In the genomic region with DNA sequence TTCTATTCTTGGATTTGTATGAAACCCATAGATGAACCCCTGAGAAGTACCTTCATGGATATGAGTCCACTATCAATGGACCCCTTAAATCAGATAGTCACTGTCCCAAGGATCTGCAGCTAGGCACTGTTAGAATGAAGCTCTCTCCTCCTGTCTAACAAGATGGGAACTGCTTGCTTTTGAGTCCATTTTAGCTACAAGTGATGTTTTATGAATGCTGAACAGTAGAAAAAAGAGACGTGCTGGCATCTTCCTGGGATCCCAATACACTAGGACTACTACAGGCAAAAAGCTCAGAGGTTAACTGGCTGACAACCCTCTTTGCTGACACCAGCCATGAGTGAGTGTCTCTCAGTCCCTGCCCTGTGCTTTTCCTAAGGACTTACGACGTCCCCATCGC, we compare ENCODE assay signal across 24 cellular contexts.
DNase-seq lines count a peak whose midpoint lies in the region; ATAC-seq, FAIRE-seq and TF ChIP-seq lines count a peak whose summit lies in the region.
"Had no signal": no experiment of that assay in that cellular context is flagged by ENCODE, and none has a peak within 500 bp of the region (broad histone marks: within the 10 kb centered on the region; RNA-seq: fewer than 3 reads in every experiment).

No MANE protein-coding gene starts in this region.

- H3K4me3 Mint-ChIP-seq in brain (peak overlapping the region in 3 of 5 experiments; percentile 30 to 79 (median 70)), nephron progenitor cell (no peak overlapping the region)
- H3K4me3 Mint-ChIP-seq: CD4-positive, CD25-positive, alpha-beta regulatory T cell; CD8-positive, alpha-beta memory T cell; IgD-negative memory B cell had no signal

- intact Hi-C loops in dorsolateral prefrontal cortex (cut with DNase I) (loop anchor here (2.0 to 10.0 kb wide), 4 partner anchors 49 to 209 kb away; partner anchors contain the start of gene NTM (in 1 of the 2)), pancreas (cut with DNase I) (no loop called here)

- H3K27ac ChIP-seq in dorsolateral prefrontal cortex (peak overlapping the region; percentile 83 to 100 (median 98)), temporal lobe (ENCODE audit: low read depth, low read length) (peak overlapping the region; percentile 100), Peyer's patch (no peak overlapping the region), pancreas (no peak overlapping the region)
- H3K27ac ChIP-seq: GM23248 had no signal

- H3K9me3 ChIP-seq in Peyer's patch, result no peaks in the 10 kb centered on the region
- no peaks in the 10 kb centered on the region for H3K9me3 ChIP-seq in pancreas
- H3K9me3 ChIP-seq: BE2C had no signal

- H3K9me3 Mint-ChIP-seq in brain, result peaks cover 2 to 7% (median 3%) of the 10 kb centered on the region in 5 experiments
- H3K9me3 Mint-ChIP-seq in nephron progenitor cell, result peaks cover 5% of the 10 kb centered on the region

- peak overlapping the region in 3 of 59 donors; percentile 3 to 37 (median 12) for H3K4me3 ChIP-seq in dorsolateral prefrontal cortex
- no peak overlapping the region for H3K4me3 ChIP-seq in Peyer's patch
- no peak overlapping the region for H3K4me3 ChIP-seq in pancreas
- H3K4me3 ChIP-seq: GM12878, GM23248 had no signal

- TF ChIP-seq POLR2A in Peyer's patch (IDR thresholded peaks at IDR 0.05), result no peak

- no peaks in the 10 kb centered on the region for H3K4me1 ChIP-seq in Peyer's patch
- H3K4me1 ChIP-seq in pancreas, result no peaks in the 10 kb centered on the region
- H3K4me1 ChIP-seq: BE2C had no signal

- ATAC-seq in pancreas, result no peak
- ATAC-seq: GM12878, HepG2 had no signal

- H3K4me1 Mint-ChIP-seq in brain (peaks cover 85% of the 10 kb centered on the region), nephron progenitor cell (peaks cover 74% of the 10 kb centered on the region)
- H3K4me1 Mint-ChIP-seq: CD4-positive, CD25-positive, alpha-beta regulatory T cell; CD8-positive, alpha-beta memory T cell; IgD-negative memory B cell had no signal

- H3K27me3 Mint-ChIP-seq in brain, result no peaks in the 10 kb centered on the region
- peaks cover 8% of the 10 kb centered on the region for H3K27me3 Mint-ChIP-seq in nephron progenitor cell (ENCODE audit: low read depth, poor library complexity)
- H3K27me3 Mint-ChIP-seq: CD4-positive, CD25-positive, alpha-beta regulatory T cell; CD8-positive, alpha-beta memory T cell; IgD-negative memory B cell had no signal

- no peaks in the 10 kb centered on the region for H3K27me3 ChIP-seq in dorsolateral prefrontal cortex
- no peaks in the 10 kb centered on the region for H3K27me3 ChIP-seq in Peyer's patch
- peaks cover 0 to 5% (median 0%) of the 10 kb centered on the region in 4 donors for H3K27me3 ChIP-seq in pancreas
- H3K27me3 ChIP-seq: BE2C had no signal

- no peak for TF ChIP-seq CTCF in brain (conservative IDR thresholded peaks at IDR 0.05)
- TF ChIP-seq CTCF in dorsolateral prefrontal cortex (IDR thresholded peaks at IDR 0.05 in 54 of 56, conservative IDR thresholded peaks at IDR 0.05 in 2 of 56; ENCODE audit: low read depth in 1 of 56, partially characterized antibody in 56 of 56), result peak in 1 of 56 donors; percentile 7
- TF ChIP-seq CTCF in nephron progenitor cell (IDR thresholded peaks at IDR 0.05), result no peak
- TF ChIP-seq CTCF in Peyer's patch (IDR thresholded peaks at IDR 0.05), result no peak
- no peak for TF ChIP-seq CTCF in pancreas (IDR thresholded peaks at IDR 0.05)

- peaks cover 5% of the 10 kb centered on the region for H3K36me3 Mint-ChIP-seq in brain
- no peaks in the 10 kb centered on the region for H3K36me3 Mint-ChIP-seq in nephron progenitor cell (ENCODE audit: low read depth)
- H3K36me3 Mint-ChIP-seq: CD4-positive, CD25-positive, alpha-beta regulatory T cell; CD8-positive, alpha-beta memory T cell had no signal

- 61 to 82% methylated on average over 4 of the region's 4 CpGs for WGBS in pancreas, 2 donors

- H3K27ac Mint-ChIP-seq in brain, result peak overlapping the region; percentile 25 to 98 (median 93)
- H3K27ac Mint-ChIP-seq in nephron progenitor cell, result peak overlapping the region; percentile 2
- H3K27ac Mint-ChIP-seq: CD4-positive, CD25-positive, alpha-beta regulatory T cell; CD8-positive, alpha-beta memory T cell; IgD-negative memory B cell had no signal

- H3K36me3 ChIP-seq in Peyer's patch, result no peaks in the 10 kb centered on the region
- H3K36me3 ChIP-seq in pancreas, result no peaks in the 10 kb centered on the region
- H3K36me3 ChIP-seq: BE2C had no signal

- no peak for FAIRE-seq in pancreas (lab: Jason Lieb, UNC)
- FAIRE-seq: A204.1, GM12878, H54, HepG2, HTR-8/SVneo had no signal

- DNase-seq in dorsolateral prefrontal cortex (no peak), nephron progenitor cell (no peak), Peyer's patch (no peak), HUDEP-2 (lab: John Stamatoyannopoulos, UW; ENCODE audit: unreplicated experiment in 76 of 76) (no peak), pancreas (no peak)
- DNase-seq: ACHN; BE2C; CD4-positive, CD25-positive, alpha-beta regulatory T cell; CD8-positive, alpha-beta memory T cell; COR-L47; DMS 273 treated with DMSO at 0.1 percent for 48 hours; DMS53; DND-41; EL; GM23248; HCEC 1CT had no signal

Comparison
In these comparisons a context has a peak if more than half of its experiments do, and no peak if none do; other contexts are left out.
1. H3K27ac ChIP-seq: peak in dorsolateral prefrontal cortex (59 of 59) and temporal lobe (single experiment); none in Peyer's patch (0 of 4) and pancreas (0 of 4).
2. intact Hi-C loops: an anchor here in dorsolateral prefrontal cortex (2.0 to 10.0 kb wide); none called in pancreas.